In genomic region chr5:154176191-154176590, GRCh38 we compare ENCODE assay signal across 1 cellular context.
A peak's percentile ranks its signal among the peaks of the same experiment; 100 is the strongest.
TF ChIP-seq lines count a peak whose summit lies in the region.

No MANE protein-coding gene starts in this region.

TF ChIP-seq in endothelial cell of umbilical vein, 7 proteins besides CTCF, POLR2A, EP300 and RAD21 (continued from another document):
- peak; percentile 19 for TF ChIP-seq POLR2AphosphoS5 (IDR thresholded peaks at IDR 0.05; ENCODE audit: insufficient read depth, low read depth, low read length)
